In the genomic region with DNA sequence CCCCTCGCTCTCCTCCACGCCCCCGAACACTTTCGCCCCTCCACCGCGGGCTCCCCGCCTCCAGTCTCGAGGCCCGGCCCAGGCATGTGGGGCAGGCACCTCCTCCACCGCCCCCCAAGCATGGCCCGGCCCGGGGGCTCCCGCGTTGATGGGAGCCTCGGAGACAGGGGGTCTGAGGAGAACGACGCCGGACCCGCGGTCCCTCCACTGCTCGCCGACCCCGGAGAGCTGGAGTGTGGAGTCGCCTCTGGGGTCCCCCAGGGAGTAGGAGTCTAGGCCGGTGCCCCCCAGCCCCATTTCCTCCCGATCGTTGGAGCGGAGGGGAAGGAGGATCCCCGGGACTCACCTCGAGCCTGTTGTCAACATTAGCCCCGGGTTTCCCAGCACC, we compare ENCODE assay signal across 8 cellular contexts. TPM values are rescaled to one million over a fixed set of nuclear protein-coding genes. Genes with fewer than 3 reads are reported as not detected.
A peak's percentile ranks its signal among the peaks of the same experiment; 100 is the strongest.
DNase-seq lines count a peak whose midpoint lies in the region.

No MANE protein-coding gene starts in this region.

- H3K4me1 ChIP-seq in HAP-1, result peaks cover 15% of the 10 kb centered on the region
- peaks cover 18% of the 10 kb centered on the region for H3K4me1 ChIP-seq in adipocyte (ENCODE audit: control insufficient read depth, insufficient read depth, low read length)
- peaks cover 13% of the 10 kb centered on the region for H3K4me1 ChIP-seq in iPS-18a (ENCODE audit: control insufficient read depth, low read depth, low read length)

- H3K9ac ChIP-seq in adipocyte (ENCODE audit: low read length) (peak overlapping the region; percentile 95), iPS-18a (ENCODE audit: low read length) (peak overlapping the region; percentile 95)

- in situ Hi-C loops in HAP-1 (cut with MboI; ENCODE audit: low sequenced_read_pairs), result no loop called here

- peak overlapping the region; percentile 61 for H3K27ac ChIP-seq in iPS-18a (ENCODE audit: low read length)

- DNase-seq in Daoy (ENCODE audit: low read depth) (peak; percentile 17), HAP-1 (ENCODE audit: low spot score in 2 of 2) (peak in 1 of 2 experiments; percentile 44), RKO (ENCODE audit: low spot score) (peak; percentile 26), adipocyte (ENCODE audit: low read depth) (peak; percentile 66), ecto neural progenitor cell (ENCODE audit: low spot score) (no peak), NCI-H1048 (lab: John Stamatoyannopoulos, UW) (no peak)
- DNase-seq in stimulated activated CD4-positive, alpha-beta T cell treated with anti-CD3 and anti-CD28 coated beads, Interleukin-15, amount 100 ng/mL, for 24 hours, result peak; percentile 63

- H3K9me3 ChIP-seq in HAP-1 (no peaks in the 10 kb centered on the region), adipocyte (ENCODE audit: control insufficient read depth, low read length) (no peaks in the 10 kb centered on the region), iPS-18a (ENCODE audit: control insufficient read depth, low read depth, low read length) (no peaks in the 10 kb centered on the region)

- peaks cover 4% of the 10 kb centered on the region; the same call in 1 of the 2 replicates for H3K36me3 ChIP-seq in HAP-1 (replicated peaks)
- no peaks in the 10 kb centered on the region for H3K36me3 ChIP-seq in adipocyte (ENCODE audit: control insufficient read depth, insufficient read depth, low read length, severe bottlenecking)
- no peaks in the 10 kb centered on the region for H3K36me3 ChIP-seq in iPS-18a (ENCODE audit: control insufficient read depth, low read depth, low read length)

- H3K4me3 ChIP-seq in HAP-1, result peak overlapping the region; percentile 100
- H3K4me3 ChIP-seq in adipocyte (ENCODE audit: low read length), result peak overlapping the region; percentile 93
- H3K4me3 ChIP-seq in iPS-18a (ENCODE audit: low read length), result peak overlapping the region; percentile 88

- H3K27me3 ChIP-seq in HAP-1 (ENCODE audit: low read depth) (no peaks in the 10 kb centered on the region), adipocyte (replicated peaks; ENCODE audit: control insufficient read depth, insufficient read depth, low read length) (no peaks in the 10 kb centered on the region), iPS-18a (ENCODE audit: control insufficient read depth, insufficient read depth, low read length) (no peaks in the 10 kb centered on the region)

RNA-seq across cellular contexts. Expression of gene UPF2, which starts 0.2 kb away (rescaled TPM):
- total RNA-seq in Daoy (2014; rRNA removed; shearing (Covaris generic)), result 14.2 and 14.6 TPM in 2 replicates

RNA-seq across cellular contexts. Expression of gene DHTKD1, which starts 26.4 kb away (rescaled TPM):
- total RNA-seq in Daoy (2014; rRNA removed; shearing (Covaris generic)), result 6.8 and 33.4 TPM in 2 replicates

Comparison
In these comparisons a context has a peak if more than half of its experiments do, and no peak if none do; other contexts are left out.
1. DNase-seq: peak in Daoy (single experiment), RKO (single experiment), adipocyte (single experiment) and stimulated activated CD4-positive, alpha-beta T cell treated with anti-CD3 and anti-CD28 coated beads, Interleukin-15, amount 100 ng/mL, for 24 hours (single experiment); none in ecto neural progenitor cell (single experiment) and NCI-H1048 (single experiment).
2. Peak in every context shown above with its lines, with median percentiles within 50 percentile points of each other: H3K4me3 ChIP-seq.